28 cellular contexts compared by ENCODE assay signal in genomic region chr9:102550266-102550665, GRCh38.
"Had no signal": no experiment of that assay in that cellular context is flagged by ENCODE, and none has a peak within 500 bp of the region (broad histone marks: within the 10 kb centered on the region; RNA-seq: fewer than 3 reads in every experiment).

No MANE protein-coding gene starts in this region.

- ATAC-seq: left colon; left lung; lower lobe of right lung; natural killer cell; right cardiac atrium; sciatic nerve; stimulated activated effector memory CD8-positive, alpha-beta T cell treated with anti-CD3 and anti-CD28 coated beads, Interleukin-12 subunit alpha, Interleukin-12 subunit beta, amount 100 ng/mL, for 72 hours; upper lobe of right lung had no signal

- H3K79me2 ChIP-seq: parathyroid adenoma had no signal

- H3K4me1 ChIP-seq: left lung, lower lobe of right lung, parathyroid adenoma, spleen, suprapubic skin, tibial artery, upper lobe of right lung had no signal

- DNase-seq: head of caudate nucleus; hippocampal formation; islet precursor cell; kidney glomerular epithelial cell; left colon; left lung; lower lobe of right lung; mammary epithelial cell; mesenchymal stem cell; naive B cell; natural killer cell; retina; right cardiac atrium; spleen; stimulated activated CD4-positive, alpha-beta T cell treated with anti-CD3 and anti-CD28 coated beads, Interleukin-4, amount 100 ng/mL, for 24 hours; stimulated activated naive CD4-positive, alpha-beta T cell; tibial artery; trophoblast cell; upper lobe of right lung had no signal

- FAIRE-seq: urothelium cell line had no signal

- H2AFZ ChIP-seq: parathyroid adenoma had no signal

- H3K36me3 Mint-ChIP-seq: stimulated activated effector memory CD8-positive, alpha-beta T cell treated with anti-CD3 and anti-CD28 coated beads, Interleukin-12 subunit alpha, Interleukin-12 subunit beta, amount 100 ng/mL, for 72 hours had no signal

- H3K9me3 ChIP-seq: thoracic aorta, upper lobe of right lung had no signal

- H3K4me1 Mint-ChIP-seq: naive B cell; natural killer cell; stimulated activated effector memory CD8-positive, alpha-beta T cell treated with anti-CD3 and anti-CD28 coated beads, Interleukin-12 subunit alpha, Interleukin-12 subunit beta, amount 100 ng/mL, for 72 hours had no signal

- H3K4me3 ChIP-seq: left lung, lower lobe of right lung, skin epidermis, spleen, suprapubic skin, thoracic aorta, tibial artery, upper lobe of right lung had no signal

- H3K27ac ChIP-seq: left lung, lower lobe of right lung, parathyroid adenoma, skin epidermis, spleen, suprapubic skin, thoracic aorta, tibial artery, upper lobe of right lung had no signal

- H3K36me3 ChIP-seq: left lung, lower lobe of right lung, spleen, suprapubic skin, thoracic aorta, tibial artery, upper lobe of right lung had no signal

- H3K27ac Mint-ChIP-seq: naive B cell; natural killer cell; progenitor cell of endocrine pancreas; stimulated activated effector memory CD8-positive, alpha-beta T cell treated with anti-CD3 and anti-CD28 coated beads, Interleukin-12 subunit alpha, Interleukin-12 subunit beta, amount 100 ng/mL, for 72 hours; stimulated activated naive CD8-positive, alpha-beta T cell treated with anti-CD3 and anti-CD28 coated beads, Interleukin-15, Interleukin-2, amounts not matched to agents 100 ng/mL and 50 ng/mL, for 24 hours had no signal

- H3K27me3 Mint-ChIP-seq: naive B cell; progenitor cell of endocrine pancreas; stimulated activated naive CD8-positive, alpha-beta T cell treated with anti-CD3 and anti-CD28 coated beads, Interleukin-15, Interleukin-2, amounts not matched to agents 100 ng/mL and 50 ng/mL, for 24 hours had no signal

- H3K27me3 ChIP-seq: left lung, spleen, suprapubic skin, tibial artery, upper lobe of right lung had no signal

- H3K4me3 Mint-ChIP-seq: naive B cell; natural killer cell; stimulated activated effector memory CD8-positive, alpha-beta T cell treated with anti-CD3 and anti-CD28 coated beads, Interleukin-12 subunit alpha, Interleukin-12 subunit beta, amount 100 ng/mL, for 72 hours; stimulated activated naive CD8-positive, alpha-beta T cell treated with anti-CD3 and anti-CD28 coated beads, Interleukin-15, Interleukin-2, amounts not matched to agents 100 ng/mL and 50 ng/mL, for 24 hours had no signal
